In the genomic region with DNA sequence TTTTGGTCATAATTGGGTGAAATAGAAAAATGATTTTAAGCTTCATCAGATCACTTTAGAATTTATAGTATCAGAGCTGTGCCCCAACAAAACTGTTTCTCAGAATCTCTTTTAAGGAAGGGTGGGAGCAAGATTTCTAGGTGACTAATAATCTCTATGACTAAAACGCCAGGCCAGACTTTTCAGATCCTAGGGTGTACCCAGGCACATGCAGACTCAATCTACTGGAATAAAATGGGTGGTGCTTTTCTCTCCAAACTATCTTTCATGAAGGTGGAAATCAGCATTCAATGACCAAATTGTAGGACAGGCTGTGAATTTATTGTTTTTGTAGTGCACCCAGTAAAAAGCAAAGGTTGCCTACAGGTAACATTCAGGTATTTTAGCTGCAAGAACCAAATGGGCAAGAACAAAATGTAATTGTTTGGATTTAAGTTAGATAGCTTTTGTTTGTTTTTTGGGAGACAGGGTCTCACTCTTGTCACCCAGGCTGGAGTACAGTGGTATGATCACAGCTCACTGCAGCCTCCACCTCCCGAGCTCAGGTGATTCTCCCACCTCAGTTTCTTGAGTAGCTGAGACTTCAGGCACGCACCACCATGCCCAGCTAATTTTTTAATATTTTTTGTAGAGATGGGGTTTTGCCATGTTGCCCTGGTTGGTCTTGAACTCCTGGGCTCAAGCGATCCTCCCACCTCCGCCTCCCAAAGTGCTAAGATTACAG, we compare ENCODE assay signal across 8 cellular contexts. TPM values are rescaled to one million over a fixed set of nuclear protein-coding genes. Genes with fewer than 3 reads are reported as not detected.
DNase-seq lines count a peak whose midpoint lies in the region; ATAC-seq and TF ChIP-seq lines count a peak whose summit lies in the region.

No MANE protein-coding gene starts in this region.

- peak overlapping the region; percentile 76 for H3K4me3 ChIP-seq in thoracic aorta

- no peaks in the 10 kb centered on the region for H3K9me3 Mint-ChIP-seq in activated CD4-positive, alpha-beta T cell treated with anti-CD3 and anti-CD28 coated beads, Interleukin-2, amount 10 ng/mL, durations not matched to agents 7 days and 5 days
- H3K9me3 Mint-ChIP-seq in activated T-helper 1 cell treated with anti-CD3 and anti-CD28 coated beads, Interleukin-12 subunit alpha, Interleukin-12 subunit beta, Interleukin-2, Interleukin-4 antibody, amounts not matched to agents 30 ng/mL and 10 ng/mL and 1 ng/mL, durations not matched to agents 14 hours and 24 hours and 36 hours: no peaks in the 10 kb centered on the region
- no peaks in the 10 kb centered on the region for H3K9me3 Mint-ChIP-seq in immature natural killer cell

- H3K36me3 ChIP-seq in thoracic aorta: no peaks in the 10 kb centered on the region

- H3K27ac ChIP-seq in thoracic aorta: peak overlapping the region; percentile 92 to 95

- POLR2A ChIA-PET in activated CD4-positive, alpha-beta T cell treated with anti-CD3 and anti-CD28 coated beads, Interleukin-2, amount 10 ng/mL, durations not matched to agents 7 days and 5 days (lab: Charles Lee): interaction anchor here (1.7 to 2.5 kb wide), 3 partner anchors 9 to 80 kb away, joined by 4 to 43 read pairs (median 14); no protein-coding TSS in a partner anchor

- H3K27ac Mint-ChIP-seq in activated CD4-positive, alpha-beta T cell treated with anti-CD3 and anti-CD28 coated beads, Interleukin-2, amount 10 ng/mL, durations not matched to agents 7 days and 5 days: peak overlapping the region; percentile 99
- peak overlapping the region; percentile 100 for H3K27ac Mint-ChIP-seq in activated T-helper 1 cell treated with anti-CD3 and anti-CD28 coated beads, Interleukin-12 subunit alpha, Interleukin-12 subunit beta, Interleukin-2, Interleukin-4 antibody, amounts not matched to agents 30 ng/mL and 10 ng/mL and 1 ng/mL, durations not matched to agents 14 hours and 24 hours and 36 hours
- H3K27ac Mint-ChIP-seq in immature natural killer cell: peak overlapping the region; percentile 99 to 100 (median 99)

- H3K27me3 Mint-ChIP-seq in activated CD4-positive, alpha-beta T cell treated with anti-CD3 and anti-CD28 coated beads, Interleukin-2, amount 10 ng/mL, durations not matched to agents 7 days and 5 days: no peaks in the 10 kb centered on the region
- H3K27me3 Mint-ChIP-seq in activated T-helper 1 cell treated with anti-CD3 and anti-CD28 coated beads, Interleukin-12 subunit alpha, Interleukin-12 subunit beta, Interleukin-2, Interleukin-4 antibody, amounts not matched to agents 30 ng/mL and 10 ng/mL and 1 ng/mL, durations not matched to agents 14 hours and 24 hours and 36 hours (ENCODE audit: insufficient read depth): no peaks in the 10 kb centered on the region
- peaks cover 11 to 26% (median 24%) of the 10 kb centered on the region in 3 donors for H3K27me3 Mint-ChIP-seq in immature natural killer cell (ENCODE audit: low read depth in 3 of 3)

- CTCF ChIA-PET in activated CD4-positive, alpha-beta T cell treated with anti-CD3 and anti-CD28 coated beads, Interleukin-2, amount 10 ng/mL, durations not matched to agents 7 days and 5 days (lab: Charles Lee): interaction anchor here (1.0 to 1.9 kb wide), 5 partner anchors 10 to 104 kb away, joined by 3 to 7 read pairs (median 4); no protein-coding TSS in a partner anchor

- ATAC-seq in thoracic aorta (ENCODE audit: insufficient number of reproducible peaks, low FRiP score, low read depth) (peak; percentile 33), HG02678 (IDR thresholded peaks at IDR 0.05; ENCODE audit: unreplicated experiment) (no peak), GM21786 (IDR thresholded peaks at IDR 0.05; ENCODE audit: unreplicated experiment) (no peak)

- peaks cover 54% of the 10 kb centered on the region for H3K36me3 Mint-ChIP-seq in activated CD4-positive, alpha-beta T cell treated with anti-CD3 and anti-CD28 coated beads, Interleukin-2, amount 10 ng/mL, durations not matched to agents 7 days and 5 days (ENCODE audit: low read depth)
- peaks cover 26% of the 10 kb centered on the region for H3K36me3 Mint-ChIP-seq in activated T-helper 1 cell treated with anti-CD3 and anti-CD28 coated beads, Interleukin-12 subunit alpha, Interleukin-12 subunit beta, Interleukin-2, Interleukin-4 antibody, amounts not matched to agents 30 ng/mL and 10 ng/mL and 1 ng/mL, durations not matched to agents 14 hours and 24 hours and 36 hours (ENCODE audit: low read depth)
- peaks cover 11 to 25% (median 13%) of the 10 kb centered on the region in 3 donors for H3K36me3 Mint-ChIP-seq in immature natural killer cell

- H3K4me1 ChIP-seq in thoracic aorta (ENCODE audit: control insufficient read depth in 1 of 2, low read depth in 2 of 2): peaks cover 19 to 32% of the 10 kb centered on the region in 2 donors

- TF ChIP-seq CTCF in thoracic aorta (IDR thresholded peaks at IDR 0.05): no peak

- intact Hi-C loops in activated T-helper 1 cell treated with anti-CD3 and anti-CD28 coated beads, Interleukin-12 subunit alpha, Interleukin-12 subunit beta, Interleukin-2, Interleukin-4 antibody, amounts not matched to agents 30 ng/mL and 10 ng/mL and 1 ng/mL, durations not matched to agents 14 hours and 24 hours and 36 hours (cut with micrococcal nuclease): loop anchor here (1.0 to 10.0 kb wide), 7 partner anchors 8 to 1436 kb away; a partner anchor contains a TSS

- no peaks in the 10 kb centered on the region for H3K27me3 ChIP-seq in thoracic aorta (replicated peaks; ENCODE audit: insufficient read depth)

- H3K4me3 Mint-ChIP-seq in activated CD4-positive, alpha-beta T cell treated with anti-CD3 and anti-CD28 coated beads, Interleukin-2, amount 10 ng/mL, durations not matched to agents 7 days and 5 days: peak overlapping the region; percentile 93
- peak overlapping the region; percentile 96 for H3K4me3 Mint-ChIP-seq in activated T-helper 1 cell treated with anti-CD3 and anti-CD28 coated beads, Interleukin-12 subunit alpha, Interleukin-12 subunit beta, Interleukin-2, Interleukin-4 antibody, amounts not matched to agents 30 ng/mL and 10 ng/mL and 1 ng/mL, durations not matched to agents 14 hours and 24 hours and 36 hours
- H3K4me3 Mint-ChIP-seq in immature natural killer cell: peak overlapping the region; percentile 92 to 99 (median 94)

- DNase-seq in activated CD4-positive, alpha-beta T cell treated with anti-CD3 and anti-CD28 coated beads, Interleukin-2, amount 10 ng/mL, durations not matched to agents 7 days and 5 days: no peak
- DNase-seq in activated CD4-positive, alpha-beta T cell treated with anti-CD3 and anti-CD28 coated beads for 1 hour: no peak
- no peak for DNase-seq in activated T-helper 1 cell treated with anti-CD3 and anti-CD28 coated beads, Interleukin-12 subunit alpha, Interleukin-12 subunit beta, Interleukin-2, Interleukin-4 antibody, amounts not matched to agents 30 ng/mL and 10 ng/mL and 1 ng/mL, durations not matched to agents 14 hours and 24 hours and 36 hours (ENCODE audit: low spot score)
- DNase-seq in immature natural killer cell (no peak), thoracic aorta (ENCODE audit: low spot score) (no peak), hepatic stellate cell (ENCODE audit: low spot score) (no peak)

- peaks cover 63% of the 10 kb centered on the region for H3K4me1 Mint-ChIP-seq in activated CD4-positive, alpha-beta T cell treated with anti-CD3 and anti-CD28 coated beads, Interleukin-2, amount 10 ng/mL, durations not matched to agents 7 days and 5 days
- peaks cover 63% of the 10 kb centered on the region for H3K4me1 Mint-ChIP-seq in activated T-helper 1 cell treated with anti-CD3 and anti-CD28 coated beads, Interleukin-12 subunit alpha, Interleukin-12 subunit beta, Interleukin-2, Interleukin-4 antibody, amounts not matched to agents 30 ng/mL and 10 ng/mL and 1 ng/mL, durations not matched to agents 14 hours and 24 hours and 36 hours (ENCODE audit: low read depth)
- H3K4me1 Mint-ChIP-seq in immature natural killer cell: peaks cover 72 to 86% of the 10 kb centered on the region in 2 donors

- no peaks in the 10 kb centered on the region for H3K9me3 ChIP-seq in thoracic aorta

RNA-seq across cellular contexts. Expression of a gene that starts 49.5 kb away (rescaled TPM):
- total RNA-seq in activated CD4-positive, alpha-beta T cell treated with anti-CD3 and anti-CD28 coated beads, Interleukin-2, amount 10 ng/mL, durations not matched to agents 7 days and 5 days: 100 to 1,000 TPM; 291 to 300 TPM
- 157 and 166 TPM in 2 replicates for total RNA-seq in activated T-helper 1 cell treated with anti-CD3 and anti-CD28 coated beads, Interleukin-12 subunit alpha, Interleukin-12 subunit beta, Interleukin-2, Interleukin-4 antibody, amounts not matched to agents 30 ng/mL and 10 ng/mL and 1 ng/mL, durations not matched to agents 14 hours and 24 hours and 36 hours
- 100 to 1,000 TPM; 214 to 250 (median 236) TPM for polyA plus RNA-seq in immature natural killer cell
- 100 to 1,000 TPM in 1 of 2 donors, 10 to 100 TPM in 1; 97.2 to 341 TPM for total RNA-seq in thoracic aorta
